8 cellular contexts compared by ENCODE assay signal in the genomic region with DNA sequence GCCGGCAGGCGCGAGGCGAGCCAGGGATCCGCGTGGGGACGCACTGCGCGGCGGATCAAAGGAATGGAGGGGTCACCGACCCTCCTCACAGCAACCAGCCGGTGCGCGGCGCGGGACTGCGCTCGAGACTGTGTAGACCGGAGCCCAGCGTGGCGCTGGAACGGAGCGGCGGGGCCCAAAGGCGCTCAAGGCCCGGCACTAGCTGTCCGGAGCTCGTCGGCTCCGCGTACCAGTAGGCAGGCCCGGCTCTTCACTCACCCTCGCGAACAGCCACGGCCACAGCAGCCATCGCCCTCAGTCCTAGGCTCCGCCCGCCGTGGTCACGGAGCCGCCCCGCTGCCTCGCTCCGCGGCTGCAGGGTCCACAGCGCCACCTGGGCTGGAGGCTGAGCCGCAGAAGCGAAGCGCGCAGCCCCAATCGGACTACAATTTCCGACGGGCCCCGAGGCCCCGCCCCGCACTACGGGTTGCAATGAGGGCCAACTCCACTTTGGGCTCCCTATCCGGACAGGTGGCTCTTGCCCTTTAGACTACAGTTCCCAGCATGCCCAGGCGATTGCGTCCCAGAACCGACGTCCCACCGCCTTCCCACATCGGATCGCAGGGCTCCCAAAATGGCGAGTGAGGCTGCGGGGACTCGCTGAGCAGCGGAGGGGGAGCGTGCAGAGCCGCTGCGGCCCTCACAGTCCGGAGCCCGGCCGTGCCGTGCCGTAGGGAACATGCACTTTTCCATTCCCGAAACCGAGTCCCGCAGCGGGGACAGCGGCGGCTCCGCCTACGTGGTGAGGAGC. TPM values are rescaled to one million over a fixed set of nuclear protein-coding genes. Genes with fewer than 3 reads are reported as not detected.
DNase-seq lines count a peak whose midpoint lies in the region; ATAC-seq, FAIRE-seq and TF ChIP-seq lines count a peak whose summit lies in the region.

A gene (minus strand): TSS at position 313 of the 790 bp plus-strand sequence. CDS start 24 bp downstream, at position 289.
A gene with protein sequence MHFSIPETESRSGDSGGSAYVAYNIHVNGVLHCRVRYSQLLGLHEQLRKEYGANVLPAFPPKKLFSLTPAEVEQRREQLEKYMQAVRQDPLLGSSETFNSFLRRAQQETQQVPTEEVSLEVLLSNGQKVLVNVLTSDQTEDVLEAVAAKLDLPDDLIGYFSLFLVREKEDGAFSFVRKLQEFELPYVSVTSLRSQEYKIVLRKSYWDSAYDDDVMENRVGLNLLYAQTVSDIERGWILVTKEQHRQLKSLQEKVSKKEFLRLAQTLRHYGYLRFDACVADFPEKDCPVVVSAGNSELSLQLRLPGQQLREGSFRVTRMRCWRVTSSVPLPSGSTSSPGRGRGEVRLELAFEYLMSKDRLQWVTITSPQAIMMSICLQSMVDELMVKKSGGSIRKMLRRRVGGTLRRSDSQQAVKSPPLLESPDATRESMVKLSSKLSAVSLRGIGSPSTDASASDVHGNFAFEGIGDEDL (plus strand): TSS at position 591 of the 790 bp plus-strand sequence. CDS start 128 bp downstream, at position 719.

- FAIRE-seq in GM19239 (lab: Jason Lieb, UNC), result peak; percentile 96

- H3K36me3 ChIP-seq in BLaER1, result peaks cover 59% of the 10 kb centered on the region
- peaks cover 1% of the 10 kb centered on the region for H3K36me3 ChIP-seq in kidney epithelial cell (ENCODE audit: control insufficient read depth, insufficient read depth, low read length)

- H3K4me2 ChIP-seq in BLaER1, result peak within 1 kb of the TSS; percentile 99

- H3K27me3 Mint-ChIP-seq in activated CD4-positive, alpha-beta T cell treated with anti-CD3 and anti-CD28 coated beads for 36 hours, result no peaks in the 10 kb centered on the region

- DNase-seq in GM19239 (ENCODE audit: insufficient read length, low spot score) (peak; percentile 90), NCI-H524 (lab: John Stamatoyannopoulos, UW) (peak; percentile 97 to 99), choroid plexus epithelial cell (ENCODE audit: low read depth) (peak; percentile 100), kidney epithelial cell (ENCODE audit: low read depth) (peak; percentile 96)
- DNase-seq in activated CD4-positive, alpha-beta T cell treated with anti-CD3 and anti-CD28 coated beads for 36 hours, result peak; percentile 99
- DNase-seq in stimulated activated CD4-positive, alpha-beta T cell treated with anti-CD3 and anti-CD28 coated beads, Interleukin-15, amount 100 ng/mL, for 48 hours (ENCODE audit: low read depth in 2 of 2), result peak; percentile 98 to 99

- peaks cover 44% of the 10 kb centered on the region for H3K4me1 ChIP-seq in BLaER1

- H3K27ac Mint-ChIP-seq in activated CD4-positive, alpha-beta T cell treated with anti-CD3 and anti-CD28 coated beads for 36 hours, result peak within 1 kb of the TSS; percentile 95

- POLR2A ChIA-PET in activated CD4-positive, alpha-beta T cell treated with anti-CD3 and anti-CD28 coated beads for 36 hours (lab: Charles Lee), result interaction anchor here (0.5 to 1.6 kb wide), 3 partner anchors 14 to 883 kb away, joined by 3 to 10 read pairs (median 10); a partner anchor contains a TSS

- H3K4me3 ChIP-seq in BLaER1 (peak within 1 kb of the TSS; percentile 97), choroid plexus epithelial cell (ENCODE audit: low read depth, low read length) (peak within 1 kb of the TSS; percentile 99), kidney epithelial cell (ENCODE audit: low read depth, low read length) (peak within 1 kb of the TSS; percentile 89)

- intact Hi-C loops in activated CD4-positive, alpha-beta T cell treated with anti-CD3 and anti-CD28 coated beads for 36 hours (cut with DNase I, micrococcal nuclease), result loop anchor here (1.0 to 5.0 kb wide), 18 partner anchors 10 to 522 kb away; a partner anchor contains a TSS

- H3K27me3 ChIP-seq in BLaER1 (no peaks in the 10 kb centered on the region), kidney epithelial cell (ENCODE audit: control insufficient read depth, insufficient read depth, low read length) (no peaks in the 10 kb centered on the region)

- H3K9ac ChIP-seq in BLaER1, result peak within 1 kb of the TSS; percentile 98

- H3K4me3 Mint-ChIP-seq in activated CD4-positive, alpha-beta T cell treated with anti-CD3 and anti-CD28 coated beads for 36 hours, result peak within 1 kb of the TSS; percentile 90

- no peaks in the 10 kb centered on the region for H3K9me3 ChIP-seq in BLaER1

- peaks cover 37% of the 10 kb centered on the region for H4K20me1 ChIP-seq in BLaER1

- H3K4me1 Mint-ChIP-seq in activated CD4-positive, alpha-beta T cell treated with anti-CD3 and anti-CD28 coated beads for 36 hours, result peaks cover 39% of the 10 kb centered on the region

- TF ChIP-seq CTCF in choroid plexus epithelial cell (conservative IDR thresholded peaks at IDR 0.05; ENCODE audit: low read depth, low read length) (peak; percentile 71), kidney epithelial cell (IDR thresholded peaks at IDR 0.05; ENCODE audit: insufficient read depth, low read length, poor library complexity, severe bottlenecking) (peak; percentile 84)

- H3K9me3 Mint-ChIP-seq in activated CD4-positive, alpha-beta T cell treated with anti-CD3 and anti-CD28 coated beads for 36 hours (ENCODE audit: low read depth), result no peaks in the 10 kb centered on the region

- peak; percentile 74 for ATAC-seq in HG03457 (IDR thresholded peaks at IDR 0.05; ENCODE audit: unreplicated experiment)
- peak; percentile 95 for ATAC-seq in activated CD4-positive, alpha-beta T cell treated with anti-CD3 and anti-CD28 coated beads for 36 hours

- CTCF ChIA-PET in activated CD4-positive, alpha-beta T cell treated with anti-CD3 and anti-CD28 coated beads for 36 hours (lab: Charles Lee), result interaction anchor here (0.5 to 2.9 kb wide), 12 partner anchors 10 to 313 kb away, joined by 3 to 18 read pairs (median 4); a partner anchor contains a TSS

- H3K27ac ChIP-seq in BLaER1, result peak within 1 kb of the TSS; percentile 99

- H3K36me3 Mint-ChIP-seq in activated CD4-positive, alpha-beta T cell treated with anti-CD3 and anti-CD28 coated beads for 36 hours (ENCODE audit: low read depth), result peaks cover 50% of the 10 kb centered on the region

RNA-seq across cellular contexts. Expression of the first gene that starts in this region (rescaled TPM):
- 10 to 100 TPM; 31.0 to 39.2 TPM for total RNA-seq in activated CD4-positive, alpha-beta T cell treated with anti-CD3 and anti-CD28 coated beads for 36 hours
- total RNA-seq in kidney epithelial cell, result 39.8 and 46.7 TPM in 2 replicates

RNA-seq across cellular contexts. Expression of the second gene that starts in this region (rescaled TPM):
- total RNA-seq in activated CD4-positive, alpha-beta T cell treated with anti-CD3 and anti-CD28 coated beads for 36 hours, result 10 to 100 TPM; 63.9 to 82.1 TPM
- total RNA-seq in kidney epithelial cell, result 92.1 and 120 TPM in 2 replicates

Comparison
In these comparisons a context has a peak if more than half of its experiments do, and no peak if none do; other contexts are left out.
1. Peak in every context shown above with its lines: DNase-seq, ATAC-seq, H3K4me3 ChIP-seq and H3K27ac ChIP-seq.